In the genomic region with DNA sequence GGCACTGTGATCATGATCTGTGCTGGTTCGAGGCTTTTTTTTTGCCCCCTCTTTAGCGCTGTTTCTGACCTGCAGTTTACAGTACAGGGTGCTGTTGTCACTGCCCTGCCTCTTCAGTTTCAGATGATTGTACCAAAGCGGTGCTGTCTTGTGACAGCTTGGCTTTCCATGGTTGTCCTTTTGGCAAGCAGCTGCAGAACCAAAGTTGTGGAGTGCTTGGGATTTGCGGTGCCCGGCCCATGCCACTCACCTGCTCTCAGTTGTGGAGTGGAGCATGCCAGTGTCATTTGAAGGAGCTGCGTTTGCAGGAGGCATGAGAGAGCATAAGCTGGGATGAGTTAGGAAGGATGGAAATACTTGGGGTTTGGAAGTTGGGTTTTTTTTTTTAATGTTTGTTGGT, we compare ENCODE assay signal across 22 cellular contexts.
"Had no signal": no experiment of that assay in that cellular context is flagged by ENCODE, and none has a peak within 500 bp of the region (broad histone marks: within the 10 kb centered on the region; RNA-seq: fewer than 3 reads in every experiment).

No MANE protein-coding gene starts in this region.

- H3K4me3 Mint-ChIP-seq: activated CD4-positive, alpha-beta T cell treated with anti-CD3 and anti-CD28 coated beads for 36 hours; immature natural killer cell; natural killer cell treated with Interleukin-12 subunit alpha and Interleukin-12 subunit beta and Interleukin-15 and Interleukin-18, amount 100 ng/mL, for 72 hours had no signal

- H3K27me3 ChIP-seq: body of pancreas, hepatocyte, left lung, testis, upper lobe of left lung had no signal

- H3K36me3 Mint-ChIP-seq: natural killer cell treated with Interleukin-12 subunit alpha and Interleukin-12 subunit beta and Interleukin-15 and Interleukin-18, amount 100 ng/mL, for 72 hours had no signal

- H3K27ac ChIP-seq: body of pancreas, cardiac muscle cell, left lung, SK-N-MC, testis, upper lobe of left lung had no signal

- ATAC-seq: activated CD4-positive, alpha-beta T cell treated with anti-CD3 and anti-CD28 coated beads for 36 hours; body of pancreas; left lung; natural killer cell treated with Interleukin-12 subunit alpha and Interleukin-12 subunit beta and Interleukin-15 and Interleukin-18, amount 100 ng/mL, for 72 hours had no signal

- DNase-seq: activated CD4-positive, alpha-beta T cell treated with anti-CD3 and anti-CD28 coated beads for 36 hours; activated CD4-positive, alpha-beta T cell treated with anti-CD3 and anti-CD28 coated beads, Interleukin-2, amount 50 U/mL, for 4 hours; activated naive CD4-positive, alpha-beta T cell treated with Interleukin-2 at 50 U/mL for 16 hours; activated T-cell treated with anti-CD3 and anti-CD28 coated beads, Interleukin-2, amount 50 U/mL, for 48 hours; amygdala; body of pancreas; effector CD4-positive, alpha-beta T cell; immature natural killer cell; left lung; mammary epithelial cell; nucleus accumbens; retina; stimulated activated CD4-positive, alpha-beta T cell treated with anti-CD3 and anti-CD28 coated beads, Interleukin-2, amount 100 ng/mL, for 48 hours; stimulated activated CD8-positive, alpha-beta memory T cell treated with anti-CD3 and anti-CD28 coated beads, Interleukin-4, amount 100 ng/mL, for 48 hours; stimulated activated naive CD4-positive, alpha-beta T cell; SW 1271; testis; upper lobe of left lung had no signal

- H3K9me3 ChIP-seq: body of pancreas, left lung, testis, upper lobe of left lung had no signal

- H3K27ac Mint-ChIP-seq: activated CD4-positive, alpha-beta T cell treated with anti-CD3 and anti-CD28 coated beads for 36 hours; natural killer cell treated with Interleukin-12 subunit alpha and Interleukin-12 subunit beta and Interleukin-15 and Interleukin-18, amount 100 ng/mL, for 72 hours had no signal

- H3K27me3 Mint-ChIP-seq: activated CD4-positive, alpha-beta T cell treated with anti-CD3 and anti-CD28 coated beads for 36 hours; natural killer cell treated with Interleukin-12 subunit alpha and Interleukin-12 subunit beta and Interleukin-15 and Interleukin-18, amount 100 ng/mL, for 72 hours had no signal

- H3K4me1 ChIP-seq: testis had no signal

- H3K4me3 ChIP-seq: body of pancreas, cardiac muscle cell, hepatocyte, left lung, SK-N-MC, testis, upper lobe of left lung had no signal

- H3K36me3 ChIP-seq: cardiac muscle cell, upper lobe of left lung had no signal

- H3K9me3 Mint-ChIP-seq: immature natural killer cell; natural killer cell treated with Interleukin-12 subunit alpha and Interleukin-12 subunit beta and Interleukin-15 and Interleukin-18, amount 100 ng/mL, for 72 hours had no signal
